Comparison of ENCODE assay signal across 10 cellular contexts in the genomic region with DNA sequence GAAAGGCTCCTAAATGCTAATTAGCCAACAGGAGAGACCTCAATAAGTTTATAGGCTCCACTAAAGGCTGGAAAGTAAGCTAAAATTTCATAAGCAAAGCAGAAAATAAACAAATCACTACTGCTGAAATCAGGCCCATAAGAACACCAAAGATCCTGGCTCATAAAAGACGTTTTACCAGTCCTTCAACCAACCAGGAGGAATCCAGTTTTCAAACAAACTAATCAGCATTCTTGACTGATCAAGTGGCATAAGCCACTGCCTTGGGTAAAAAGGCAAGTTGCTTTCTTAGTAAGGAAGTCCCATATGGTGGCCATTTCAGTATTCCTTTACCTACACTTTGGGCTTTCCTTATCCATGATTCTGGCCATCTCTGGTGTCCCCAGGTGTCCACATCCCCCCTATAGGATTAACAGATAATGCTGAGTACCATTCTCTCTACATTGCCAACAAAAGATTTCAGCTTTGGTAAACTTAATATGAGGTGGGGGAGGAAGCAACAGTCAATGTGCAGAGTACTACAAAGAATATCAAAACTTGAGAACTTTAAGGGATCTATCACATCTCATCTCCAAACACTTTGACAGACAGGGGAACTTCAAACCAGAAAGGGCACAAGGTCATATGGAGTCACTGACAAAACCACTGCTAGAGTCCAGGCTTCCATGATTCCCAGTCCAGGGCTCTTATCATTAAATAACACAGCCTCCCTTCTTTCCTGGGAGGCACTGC. TPM values are rescaled to one million over a fixed set of nuclear protein-coding genes. Genes with fewer than 3 reads are reported as not detected.
DNase-seq lines count a peak whose midpoint lies in the region; ATAC-seq and TF ChIP-seq lines count a peak whose summit lies in the region.
"Had no signal": no experiment of that assay in that cellular context is flagged by ENCODE, and none has a peak within 500 bp of the region (broad histone marks: within the 10 kb centered on the region; RNA-seq: fewer than 3 reads in every experiment).

No MANE protein-coding gene starts in this region.

- H3K36me3 Mint-ChIP-seq in activated naive CD4-positive, alpha-beta T cell treated with anti-CD3 and anti-CD28 coated beads for 36 hours (ENCODE audit: low read depth), result no peaks in the 10 kb centered on the region

- DNase-seq in activated naive CD4-positive, alpha-beta T cell treated with anti-CD3 and anti-CD28 coated beads for 36 hours, result no peak
- DNase-seq in activated naive CD4-positive, alpha-beta T cell treated with anti-CD3 and anti-CD28 coated beads, Interleukin-2, amount 50 U/mL, for 16 hours, result no peak
- DNase-seq in astrocyte of the cerebellum (ENCODE audit: low read depth) (no peak), lower lobe of right lung (no peak), tibial nerve (ENCODE audit: low spot score in 2 of 2) (no peak), WERI-Rb-1 (no peak), ureter (ENCODE audit: low spot score) (no peak)
- DNase-seq: activated CD4-positive, alpha-beta T cell treated with anti-CD3 and anti-CD28 coated beads, Interleukin-2, amount 50 U/mL, for 1 hour; DMS53 had no signal

- H3K4me1 Mint-ChIP-seq in activated naive CD4-positive, alpha-beta T cell treated with anti-CD3 and anti-CD28 coated beads for 36 hours (ENCODE audit: low read depth), result peaks cover 49% of the 10 kb centered on the region

- in situ Hi-C loops in astrocyte of the cerebellum (cut with HindIII; ENCODE audit: low sequenced_read_pairs), result no loop called here

- H3K27me3 Mint-ChIP-seq in activated naive CD4-positive, alpha-beta T cell treated with anti-CD3 and anti-CD28 coated beads for 36 hours (ENCODE audit: low read depth), result no peaks in the 10 kb centered on the region

- ATAC-seq in lower lobe of right lung (no peak), GM19455 (IDR thresholded peaks at IDR 0.05; ENCODE audit: unreplicated experiment) (no peak)

- H3K27ac Mint-ChIP-seq in activated naive CD4-positive, alpha-beta T cell treated with anti-CD3 and anti-CD28 coated beads for 36 hours, result no peak overlapping the region

- H3K9me3 Mint-ChIP-seq in activated naive CD4-positive, alpha-beta T cell treated with anti-CD3 and anti-CD28 coated beads for 36 hours, result no peaks in the 10 kb centered on the region

- peak overlapping the region; percentile 92 for H3K27ac ChIP-seq in lower lobe of right lung
- peak overlapping the region in 3 of 4 donors; percentile 87 to 97 (median 92) for H3K27ac ChIP-seq in tibial nerve
- H3K27ac ChIP-seq in WERI-Rb-1, result no peak overlapping the region

- peak overlapping the region; percentile 71 for H3K4me3 Mint-ChIP-seq in activated naive CD4-positive, alpha-beta T cell treated with anti-CD3 and anti-CD28 coated beads for 36 hours

- no peak for TF ChIP-seq EP300 in tibial nerve (IDR thresholded peaks at IDR 0.05)

- intact Hi-C loops in activated naive CD4-positive, alpha-beta T cell treated with anti-CD3 and anti-CD28 coated beads for 36 hours (cut with micrococcal nuclease), result loop anchor here (5.0 kb wide), 1 partner anchor 379 kb away; the partner anchor contains the start of gene PEMT
- intact Hi-C loops in lower lobe of right lung (cut with DNase I), result no loop called here

- H3K36me3 ChIP-seq in lower lobe of right lung (no peaks in the 10 kb centered on the region), tibial nerve (no peaks in the 10 kb centered on the region), WERI-Rb-1 (no peaks in the 10 kb centered on the region)

- WGBS in tibial nerve, 2 donors, result 10 to 17% methylated on average over 1 of the region's 1 CpG

- no peaks in the 10 kb centered on the region for H3K9me3 ChIP-seq in lower lobe of right lung
- no peaks in the 10 kb centered on the region for H3K9me3 ChIP-seq in tibial nerve
- no peaks in the 10 kb centered on the region for H3K9me3 ChIP-seq in WERI-Rb-1 (ENCODE audit: severe bottlenecking)

- no peaks in the 10 kb centered on the region for H3K27me3 ChIP-seq in lower lobe of right lung (ENCODE audit: low read depth)
- H3K27me3 ChIP-seq in tibial nerve, result no peaks in the 10 kb centered on the region
- H3K27me3 ChIP-seq in WERI-Rb-1 (ENCODE audit: insufficient read depth, low read depth, severe bottlenecking), result no peaks in the 10 kb centered on the region

- H3K4me3 ChIP-seq in astrocyte of the cerebellum (ENCODE audit: low read depth, low read length), result peak overlapping the region; percentile 80
- H3K4me3 ChIP-seq in lower lobe of right lung, result peak overlapping the region; percentile 87
- H3K4me3 ChIP-seq in tibial nerve, result peak overlapping the region; percentile 78 to 94 (median 86)
- H3K4me3 ChIP-seq in WERI-Rb-1 (ENCODE audit: low read depth, low read length), result no peak overlapping the region

- TF ChIP-seq CTCF in astrocyte of the cerebellum (IDR thresholded peaks at IDR 0.05; ENCODE audit: low read depth, low read length, missing control alignments) (no peak), lower lobe of right lung (IDR thresholded peaks at IDR 0.05) (no peak), tibial nerve (IDR thresholded peaks at IDR 0.05) (no peak), WERI-Rb-1 (IDR thresholded peaks at IDR 0.05; ENCODE audit: low read depth, low read length) (no peak)

- H3K4me1 ChIP-seq in lower lobe of right lung, result peaks cover 34% of the 10 kb centered on the region
- H3K4me1 ChIP-seq in tibial nerve, result peaks cover 0 to 64% (median 24%) of the 10 kb centered on the region in 4 donors

- no peak for TF ChIP-seq POLR2A in tibial nerve (IDR thresholded peaks at IDR 0.05)

- CTCF ChIA-PET in activated naive CD4-positive, alpha-beta T cell treated with anti-CD3 and anti-CD28 coated beads for 36 hours (lab: Charles Lee), result interaction anchor here (2.0 kb wide), 1 partner anchor 52 kb away, joined by 7 read pairs; no protein-coding TSS in a partner anchor

RNA-seq across cellular contexts. Expression of gene TOM1L2, which starts 1.3 kb away (rescaled TPM):
- 1 to 10 TPM; 9.8 to 9.9 TPM for total RNA-seq in activated naive CD4-positive, alpha-beta T cell treated with anti-CD3 and anti-CD28 coated beads for 36 hours
- total RNA-seq in lower lobe of right lung (63.4 TPM), tibial nerve (100 to 1,000 TPM in 1 of 4 donors, 10 to 100 TPM in 3; 83.4 to 109 (median 96.8) TPM), ureter (119 TPM)

RNA-seq across cellular contexts. Expression of gene DRC3, which starts 1.8 kb away (rescaled TPM):
- total RNA-seq in activated naive CD4-positive, alpha-beta T cell treated with anti-CD3 and anti-CD28 coated beads for 36 hours, result under 1 TPM; 0.40 to 0.64 TPM
- total RNA-seq in lower lobe of right lung (13.4 TPM), tibial nerve (1 to 10 TPM; 4.3 to 8.6 (median 6.0) TPM), ureter (2.0 TPM)
